In genomic region chr9:92722386-92723298, GRCh38 we compare ENCODE assay signal across 15 cellular contexts. TPM values are rescaled to one million over a fixed set of nuclear protein-coding genes. Genes with fewer than 3 reads are reported as not detected.
DNase-seq lines count a peak whose midpoint lies in the region; ATAC-seq and TF ChIP-seq lines count a peak whose summit lies in the region.
"Had no signal": no experiment of that assay in that cellular context is flagged by ENCODE, and none has a peak within 500 bp of the region (broad histone marks: within the 10 kb centered on the region; RNA-seq: fewer than 3 reads in every experiment).

No MANE protein-coding gene starts in this region.

- H3K27ac Mint-ChIP-seq in brain: peak overlapping the region in 4 of 5 experiments; percentile 29 to 87 (median 56)

- H3K4me1 ChIP-seq in lower lobe of right lung (peaks cover 40% of the 10 kb centered on the region), upper lobe of right lung (peaks cover 20% of the 10 kb centered on the region)

- H3K36me3 ChIP-seq in lower lobe of right lung (peaks cover 64% of the 10 kb centered on the region), upper lobe of right lung (peaks cover 51% of the 10 kb centered on the region)

- peak; percentile 49 for DNase-seq in activated effector memory CD4-positive, alpha-beta T cell treated with anti-CD3 and anti-CD28 coated beads, Interleukin-2, amount 50 U/mL, for 16 hours
- no peak for DNase-seq in activated effector memory CD4-positive, alpha-beta T cell treated with Interleukin-2 at 50 U/mL for 16 hours
- peak; percentile 51 for DNase-seq in lower lobe of right lung
- DNase-seq in upper lobe of right lung: no peak
- no peak for DNase-seq in caudate nucleus (lab: John Stamatoyannopoulos, UW)
- no peak for DNase-seq in SW 1271 (lab: John Stamatoyannopoulos, UW)
- no peak for DNase-seq in HT-29 (ENCODE audit: low spot score)
- DNase-seq: left colon, NCI-H1436 treated with DMSO at 0.1 percent for 48 hours, NCI-H69, stomach had no signal

- H3K36me3 Mint-ChIP-seq in brain: peaks cover 67% of the 10 kb centered on the region

- peak; percentile 39 to 41 for ATAC-seq in lower lobe of right lung
- peak; percentile 43 for ATAC-seq in upper lobe of right lung
- ATAC-seq: heart right ventricle, left colon had no signal

- H3K4me3 Mint-ChIP-seq in brain: no peak overlapping the region
- H3K4me3 Mint-ChIP-seq: activated naive CD4-positive, alpha-beta T cell treated with anti-CD3 and anti-CD28 coated beads, Interleukin-2, amount 50 U/mL, for 24 hours had no signal

- intact Hi-C loops in lower lobe of right lung (cut with DNase I): no loop called here
- intact Hi-C loops in upper lobe of right lung (cut with DNase I): no loop called here

- TF ChIP-seq CTCF in brain (conservative IDR thresholded peaks at IDR 0.05) (no peak), lower lobe of right lung (IDR thresholded peaks at IDR 0.05) (no peak), upper lobe of right lung (IDR thresholded peaks at IDR 0.05) (no peak)

- no peaks in the 10 kb centered on the region for H3K9me3 Mint-ChIP-seq in brain
- H3K9me3 Mint-ChIP-seq: activated naive CD4-positive, alpha-beta T cell treated with anti-CD3 and anti-CD28 coated beads, Interleukin-2, amount 50 U/mL, for 24 hours had no signal

- no peaks in the 10 kb centered on the region for H3K27me3 Mint-ChIP-seq in brain
- H3K27me3 Mint-ChIP-seq: activated naive CD4-positive, alpha-beta T cell treated with anti-CD3 and anti-CD28 coated beads, Interleukin-2, amount 50 U/mL, for 24 hours had no signal

- no peaks in the 10 kb centered on the region for H3K27me3 ChIP-seq in lower lobe of right lung (ENCODE audit: low read depth)
- no peaks in the 10 kb centered on the region for H3K27me3 ChIP-seq in upper lobe of right lung
- H3K27me3 ChIP-seq: cardiac muscle cell, heart right ventricle, stomach had no signal

- H3K9me3 ChIP-seq in lower lobe of right lung (no peaks in the 10 kb centered on the region), upper lobe of right lung (no peaks in the 10 kb centered on the region)
- H3K9me3 ChIP-seq: heart right ventricle, stomach had no signal

- peaks cover 22% of the 10 kb centered on the region for H3K4me1 Mint-ChIP-seq in brain
- H3K4me1 Mint-ChIP-seq: activated naive CD4-positive, alpha-beta T cell treated with anti-CD3 and anti-CD28 coated beads, Interleukin-2, amount 50 U/mL, for 24 hours had no signal

- H3K27ac ChIP-seq in lower lobe of right lung: peak overlapping the region; percentile 57
- H3K27ac ChIP-seq in upper lobe of right lung: peak overlapping the region; percentile 55
- H3K27ac ChIP-seq in caudate nucleus (ENCODE audit: low read depth, low read length): no peak overlapping the region
- H3K27ac ChIP-seq: cardiac muscle cell, heart right ventricle, stomach had no signal

- H3K4me3 ChIP-seq in lower lobe of right lung: no peak overlapping the region
- H3K4me3 ChIP-seq in upper lobe of right lung: no peak overlapping the region
- H3K4me3 ChIP-seq: cardiac muscle cell, heart right ventricle, stomach had no signal

RNA-seq across cellular contexts. Expression of gene BICD2, which starts 42.0 kb away (rescaled TPM):
- 61.0 TPM for polyA plus RNA-seq in brain (ENCODE audit: insufficient read depth, low read depth, low replicate concordance)
- total RNA-seq in lower lobe of right lung (34.9 TPM), upper lobe of right lung (38.6 TPM)
- 24.4 and 24.9 TPM in 2 replicates for total RNA-seq in HT-29 (2014; rRNA removed; shearing (Covaris generic))

RNA-seq across cellular contexts. Expression of gene IPPK, which starts 52.7 kb away (rescaled TPM):
- 6.9 TPM for polyA plus RNA-seq in brain (ENCODE audit: insufficient read depth, low read depth, low replicate concordance)
- total RNA-seq in lower lobe of right lung: 7.3 TPM
- 9.6 TPM for total RNA-seq in upper lobe of right lung
- 16.5 and 20.4 TPM in 2 replicates for total RNA-seq in HT-29 (2014; rRNA removed; shearing (Covaris generic))

Comparison
In these comparisons a context has a peak if more than half of its experiments do, and no peak if none do; other contexts are left out.
1. DNase-seq: peak in activated effector memory CD4-positive, alpha-beta T cell treated with anti-CD3 and anti-CD28 coated beads, Interleukin-2, amount 50 U/mL, for 16 hours (single experiment) and lower lobe of right lung (single experiment); none in activated effector memory CD4-positive, alpha-beta T cell treated with Interleukin-2 at 50 U/mL for 16 hours (single experiment), upper lobe of right lung (single experiment), caudate nucleus (0 of 61), SW 1271 (0 of 2) and HT-29 (single experiment).